21 cellular contexts compared by ENCODE assay signal in the genomic region with DNA sequence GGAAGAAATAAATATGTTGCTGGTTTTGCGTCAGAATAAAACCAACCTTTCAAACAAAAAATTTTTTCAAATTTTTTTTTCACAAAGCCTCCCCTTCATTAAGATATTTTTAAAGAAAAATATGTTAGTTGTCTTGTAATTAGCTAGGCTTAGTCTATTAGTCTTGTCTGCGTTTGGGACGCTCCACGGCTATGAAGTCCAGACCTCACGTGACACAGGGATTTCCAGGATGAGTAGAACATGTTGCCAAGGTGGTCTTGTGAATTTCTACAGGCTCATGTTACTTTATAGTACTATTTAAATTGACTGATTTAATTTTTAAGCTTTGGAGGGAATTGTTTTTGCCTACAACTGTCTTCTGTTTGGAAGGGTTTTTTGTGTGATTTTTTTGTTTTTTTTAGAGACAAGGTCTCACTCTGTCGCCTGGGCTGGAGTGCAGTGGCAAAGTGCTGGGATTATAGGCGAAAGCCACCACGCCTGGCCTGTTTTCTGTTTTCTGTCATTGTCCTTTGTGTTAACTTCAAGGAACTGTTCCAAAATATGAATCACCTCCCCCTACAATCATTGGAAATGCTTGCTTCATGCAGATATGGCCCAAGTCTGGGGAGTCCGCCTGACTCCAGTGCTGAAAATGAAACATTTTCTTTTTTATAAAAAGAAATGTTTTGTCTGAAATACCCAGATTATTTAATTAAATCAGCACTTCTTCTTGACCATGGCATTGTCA. TPM values are rescaled to one million over a fixed set of nuclear protein-coding genes. Genes with fewer than 3 reads are reported as not detected.
DNase-seq lines count a peak whose midpoint lies in the region; ATAC-seq, FAIRE-seq and TF ChIP-seq lines count a peak whose summit lies in the region.
"Had no signal": no experiment of that assay in that cellular context is flagged by ENCODE, and none has a peak within 500 bp of the region (broad histone marks: within the 10 kb centered on the region; RNA-seq: fewer than 3 reads in every experiment).

No MANE protein-coding gene starts in this region.

- 70 to 76% methylated on average over 9 of the region's 9 CpGs for WGBS in testis, 2 donors

- FAIRE-seq in frontal cortex (lab: Jason Lieb, UNC), result peak; percentile 86
- FAIRE-seq: TTC549 had no signal

- no peaks in the 10 kb centered on the region for H3K27me3 Mint-ChIP-seq in type B pancreatic cell
- H3K27me3 Mint-ChIP-seq: activated CD8-positive, alpha-beta T cell treated with anti-CD3 and anti-CD28 coated beads for 36 hours; CD4-positive, alpha-beta T cell had no signal

- no peaks in the 10 kb centered on the region for H3K4me1 Mint-ChIP-seq in type B pancreatic cell (ENCODE audit: unreplicated experiment)

- no peaks in the 10 kb centered on the region for H3K9me3 Mint-ChIP-seq in type B pancreatic cell
- H3K9me3 Mint-ChIP-seq: CD4-positive, alpha-beta T cell; stimulated activated naive CD8-positive, alpha-beta T cell treated with anti-CD3 and anti-CD28 coated beads, Interleukin-15, Interleukin-2, amounts not matched to agents 100 ng/mL and 50 ng/mL, for 24 hours had no signal

- H3K27me3 ChIP-seq in layer of hippocampus (ENCODE audit: control insufficient read depth, insufficient read depth, low read length), result no peaks in the 10 kb centered on the region
- no peaks in the 10 kb centered on the region for H3K27me3 ChIP-seq in testis
- H3K27me3 ChIP-seq: hepatocyte, upper lobe of left lung had no signal

- ATAC-seq in Right ventricle myocardium inferior (peak; percentile 72), HG03521 (IDR thresholded peaks at IDR 0.05; ENCODE audit: unreplicated experiment) (no peak)
- ATAC-seq: activated CD4-positive, CD25-positive, alpha-beta regulatory T cell treated with anti-CD3 and anti-CD28 coated beads, Interleukin-2, amount 50 U/mL, for 24 hours; activated CD8-positive, alpha-beta T cell treated with anti-CD3 and anti-CD28 coated beads for 36 hours had no signal

- no peaks in the 10 kb centered on the region for H3K4me1 ChIP-seq in testis
- H3K4me1 ChIP-seq: upper lobe of left lung had no signal

- H3K9me3 ChIP-seq in testis, result no peaks in the 10 kb centered on the region
- H3K9me3 ChIP-seq: upper lobe of left lung had no signal

- H3K36me3 ChIP-seq in testis (ENCODE audit: low read depth, missing control alignments), result no peaks in the 10 kb centered on the region

- H3K4me3 Mint-ChIP-seq in type B pancreatic cell, result no peak overlapping the region
- H3K4me3 Mint-ChIP-seq: activated CD8-positive, alpha-beta T cell treated with anti-CD3 and anti-CD28 coated beads for 36 hours; CD4-positive, alpha-beta T cell; stimulated activated naive CD8-positive, alpha-beta T cell treated with anti-CD3 and anti-CD28 coated beads, Interleukin-15, Interleukin-2, amounts not matched to agents 100 ng/mL and 50 ng/mL, for 24 hours had no signal

- TF ChIP-seq CTCF in testis (IDR thresholded peaks at IDR 0.05) (no peak), type B pancreatic cell (conservative IDR thresholded peaks at IDR 0.05) (no peak)

- H3K27ac Mint-ChIP-seq in type B pancreatic cell, result no peak overlapping the region
- H3K27ac Mint-ChIP-seq: activated CD8-positive, alpha-beta T cell treated with anti-CD3 and anti-CD28 coated beads for 36 hours; CD4-positive, alpha-beta T cell; stimulated activated naive CD8-positive, alpha-beta T cell treated with anti-CD3 and anti-CD28 coated beads, Interleukin-15, Interleukin-2, amounts not matched to agents 100 ng/mL and 50 ng/mL, for 24 hours had no signal

- H3K27ac ChIP-seq in layer of hippocampus (ENCODE audit: low read depth, low read length) (peak overlapping the region; percentile 96), testis (no peak overlapping the region)
- H3K27ac ChIP-seq: 22Rv1, hepatocyte, upper lobe of left lung had no signal

- intact Hi-C loops in Right ventricle myocardium inferior (cut with DNase I) (no loop called here), cardiac septum (cut with DNase I) (no loop called here), testis (cut with DNase I; ENCODE audit: low total_unique reads) (no loop called here)

- DNase-seq in Right ventricle myocardium inferior (ENCODE audit: missing footprints) (no peak), cardiac septum (ENCODE audit: low spot score) (no peak), frontal cortex (ENCODE audit: low spot score in 2 of 2) (no peak), testis (peak; percentile 16), type B pancreatic cell (ENCODE audit: extremely low spot score, unreplicated experiment) (no peak), NCI-H446 treated with DMSO at 0.1 percent for 48 hours (lab: John Stamatoyannopoulos, UW) (no peak)
- DNase-seq: activated CD8-positive, alpha-beta T cell treated with anti-CD3 and anti-CD28 coated beads for 36 hours; activated gamma-delta T cell; CD4-positive, alpha-beta T cell; dermis blood vessel endothelial cell; NCI-H1105 treated with DMSO at 0.1 percent for 48 hours; NCI-H2029; NCI-H2227 treated with DMSO at 0.1 percent for 48 hours; upper lobe of left lung had no signal

- H3K4me3 ChIP-seq in testis, result no peak overlapping the region
- H3K4me3 ChIP-seq: hepatocyte, upper lobe of left lung had no signal

- TF ChIP-seq POLR2A in testis (IDR thresholded peaks at IDR 0.05), result no peak

- H3K36me3 Mint-ChIP-seq in type B pancreatic cell, result no peaks in the 10 kb centered on the region

RNA-seq across cellular contexts. Expression of a gene that starts 26.2 kb away (rescaled TPM):
- total RNA-seq in Right ventricle myocardium inferior (12.6 TPM), cardiac septum (14.6 TPM), frontal cortex (2.4 TPM), testis (10 to 100 TPM; 24.2 to 44.6 TPM), type B pancreatic cell (ENCODE audit: low replicate concordance) (7.1 and 12.8 TPM in 2 replicates)
- 45.4 TPM for polyA plus RNA-seq in testis (ENCODE audit: insufficient read depth, low read depth, low replicate concordance)
